1 cellular context compared by ENCODE assay signal in genomic region chr6:158459726-158460125, GRCh38.
TF ChIP-seq lines count a peak whose summit lies in the region.

No MANE protein-coding gene starts in this region.

TF ChIP-seq in GM23338, 12 proteins besides CTCF, POLR2A, EP300 and RAD21:
- TF ChIP-seq, protein P1, sequence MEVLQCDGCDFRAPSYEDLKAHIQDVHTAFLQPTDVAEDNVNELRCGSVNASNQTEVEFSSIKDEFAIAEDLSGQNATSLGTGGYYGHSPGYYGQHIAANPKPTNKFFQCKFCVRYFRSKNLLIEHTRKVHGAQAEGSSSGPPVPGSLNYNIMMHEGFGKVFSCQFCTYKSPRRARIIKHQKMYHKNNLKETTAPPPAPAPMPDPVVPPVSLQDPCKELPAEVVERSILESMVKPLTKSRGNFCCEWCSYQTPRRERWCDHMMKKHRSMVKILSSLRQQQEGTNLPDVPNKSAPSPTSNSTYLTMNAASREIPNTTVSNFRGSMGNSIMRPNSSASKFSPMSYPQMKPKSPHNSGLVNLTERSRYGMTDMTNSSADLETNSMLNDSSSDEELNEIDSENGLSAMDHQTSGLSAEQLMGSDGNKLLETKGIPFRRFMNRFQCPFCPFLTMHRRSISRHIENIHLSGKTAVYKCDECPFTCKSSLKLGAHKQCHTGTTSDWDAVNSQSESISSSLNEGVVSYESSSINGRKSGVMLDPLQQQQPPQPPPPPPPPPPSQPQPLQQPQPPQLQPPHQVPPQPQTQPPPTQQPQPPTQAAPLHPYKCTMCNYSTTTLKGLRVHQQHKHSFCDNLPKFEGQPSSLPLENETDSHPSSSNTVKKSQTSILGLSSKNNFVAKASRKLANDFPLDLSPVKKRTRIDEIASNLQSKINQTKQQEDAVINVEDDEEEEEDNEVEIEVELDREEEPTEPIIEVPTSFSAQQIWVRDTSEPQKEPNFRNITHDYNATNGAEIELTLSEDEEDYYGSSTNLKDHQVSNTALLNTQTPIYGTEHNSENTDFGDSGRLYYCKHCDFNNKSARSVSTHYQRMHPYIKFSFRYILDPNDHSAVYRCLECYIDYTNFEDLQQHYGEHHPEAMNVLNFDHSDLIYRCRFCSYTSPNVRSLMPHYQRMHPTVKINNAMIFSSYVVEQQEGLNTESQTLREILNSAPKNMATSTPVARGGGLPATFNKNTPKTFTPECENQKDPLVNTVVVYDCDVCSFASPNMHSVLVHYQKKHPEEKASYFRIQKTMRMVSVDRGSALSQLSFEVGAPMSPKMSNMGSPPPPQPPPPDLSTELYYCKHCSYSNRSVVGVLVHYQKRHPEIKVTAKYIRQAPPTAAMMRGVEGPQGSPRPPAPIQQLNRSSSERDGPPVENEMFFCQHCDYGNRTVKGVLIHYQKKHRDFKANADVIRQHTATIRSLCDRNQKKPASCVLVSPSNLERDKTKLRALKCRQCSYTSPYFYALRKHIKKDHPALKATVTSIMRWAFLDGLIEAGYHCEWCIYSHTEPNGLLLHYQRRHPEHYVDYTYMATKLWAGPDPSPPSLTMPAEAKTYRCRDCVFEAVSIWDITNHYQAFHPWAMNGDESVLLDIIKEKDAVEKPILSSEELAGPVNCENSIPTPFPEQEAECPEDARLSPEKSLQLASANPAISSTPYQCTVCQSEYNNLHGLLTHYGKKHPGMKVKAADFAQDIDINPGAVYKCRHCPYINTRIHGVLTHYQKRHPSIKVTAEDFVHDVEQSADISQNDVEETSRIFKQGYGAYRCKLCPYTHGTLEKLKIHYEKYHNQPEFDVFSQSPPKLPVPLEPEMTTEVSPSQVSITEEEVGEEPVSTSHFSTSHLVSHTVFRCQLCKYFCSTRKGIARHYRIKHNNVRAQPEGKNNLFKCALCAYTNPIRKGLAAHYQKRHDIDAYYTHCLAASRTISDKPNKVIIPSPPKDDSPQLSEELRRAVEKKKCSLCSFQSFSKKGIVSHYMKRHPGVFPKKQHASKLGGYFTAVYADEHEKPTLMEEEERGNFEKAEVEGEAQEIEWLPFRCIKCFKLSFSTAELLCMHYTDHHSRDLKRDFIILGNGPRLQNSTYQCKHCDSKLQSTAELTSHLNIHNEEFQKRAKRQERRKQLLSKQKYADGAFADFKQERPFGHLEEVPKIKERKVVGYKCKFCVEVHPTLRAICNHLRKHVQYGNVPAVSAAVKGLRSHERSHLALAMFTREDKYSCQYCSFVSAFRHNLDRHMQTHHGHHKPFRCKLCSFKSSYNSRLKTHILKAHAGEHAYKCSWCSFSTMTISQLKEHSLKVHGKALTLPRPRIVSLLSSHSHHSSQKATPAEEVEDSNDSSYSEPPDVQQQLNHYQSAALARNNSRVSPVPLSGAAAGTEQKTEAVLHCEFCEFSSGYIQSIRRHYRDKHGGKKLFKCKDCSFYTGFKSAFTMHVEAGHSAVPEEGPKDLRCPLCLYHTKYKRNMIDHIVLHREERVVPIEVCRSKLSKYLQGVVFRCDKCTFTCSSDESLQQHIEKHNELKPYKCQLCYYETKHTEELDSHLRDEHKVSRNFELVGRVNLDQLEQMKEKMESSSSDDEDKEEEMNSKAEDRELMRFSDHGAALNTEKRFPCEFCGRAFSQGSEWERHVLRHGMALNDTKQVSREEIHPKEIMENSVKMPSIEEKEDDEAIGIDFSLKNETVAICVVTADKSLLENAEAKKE (CRISPR knock-in tag; IDR thresholded peaks at IDR 0.05), result no peak
- TF ChIP-seq JUNB (IDR thresholded peaks at IDR 0.05; ENCODE audit: unreplicated experiment), result no peak
- TF ChIP-seq NANOG (IDR thresholded peaks at IDR 0.05; ENCODE audit: borderline replicate concordance), result no peak
- TF ChIP-seq CREB1 (CRISPR knock-in tag; IDR thresholded peaks at IDR 0.05; ENCODE audit: low read depth), result no peak
- no peak for TF ChIP-seq ZNF331 (CRISPR knock-in tag; IDR thresholded peaks at IDR 0.05; ENCODE audit: low read depth)
- TF ChIP-seq EZH2 (IDR thresholded peaks at IDR 0.05; ENCODE audit: low read depth, unreplicated experiment), result no peak
- no peak for TF ChIP-seq STAT1 (IDR thresholded peaks at IDR 0.05; ENCODE audit: unreplicated experiment)
- no peak for TF ChIP-seq EZH2phosphoT487 (IDR thresholded peaks at IDR 0.05; ENCODE audit: unreplicated experiment)
- no peak for TF ChIP-seq POLR2AphosphoS5 (IDR thresholded peaks at IDR 0.05; ENCODE audit: low read depth)
- no peak for TF ChIP-seq ETS1 (IDR thresholded peaks at IDR 0.05)
